In genomic region chr4:15444879-15445576, GRCh38 we compare ENCODE assay signal across 23 cellular contexts. TPM values are rescaled to one million over a fixed set of nuclear protein-coding genes. Genes with fewer than 3 reads are reported as not detected.
"Had no signal": no experiment of that assay in that cellular context is flagged by ENCODE, and none has a peak within 500 bp of the region (broad histone marks: within the 10 kb centered on the region; RNA-seq: fewer than 3 reads in every experiment).

No MANE protein-coding gene starts in this region.

- ATAC-seq: activated CD4-positive, alpha-beta T cell treated with anti-CD3 and anti-CD28 coated beads for 36 hours; activated T-helper 17 cell treated with anti-CD3 and anti-CD28 coated beads, Interleukin-2, amount 50 U/mL, for 72 hours; heart left ventricle; mucosa of descending colon had no signal

- H3K4me1 ChIP-seq: adrenal gland, heart left ventricle, neural progenitor cell, testis, upper lobe of left lung had no signal

- H3K9ac ChIP-seq: neural progenitor cell had no signal

- H2AFZ ChIP-seq: neural progenitor cell had no signal

- H3K9me3 ChIP-seq: adrenal gland, esophagus squamous epithelium, heart left ventricle, mucosa of descending colon, sigmoid colon, testis, upper lobe of left lung had no signal

- H3K27ac ChIP-seq: adrenal gland, coronary artery, heart left ventricle, neural progenitor cell, sigmoid colon, testis, upper lobe of left lung had no signal

- H3K4me2 ChIP-seq: neural progenitor cell had no signal

- FAIRE-seq: astrocyte, islet of Langerhans had no signal

- H3K36me3 ChIP-seq: adrenal gland, esophagus squamous epithelium, neural progenitor cell, upper lobe of left lung had no signal

- H3K27me3 ChIP-seq: adrenal gland, esophagus squamous epithelium, heart left ventricle, neural progenitor cell, sigmoid colon, testis, upper lobe of left lung had no signal

- DNase-seq: activated B cell treated with CpG ODN at 0.5 μM for 24 hours; activated CD4-positive, alpha-beta T cell treated with anti-CD3 and anti-CD28 coated beads for 36 hours; activated CD4-positive, alpha-beta T cell treated with anti-CD3 and anti-CD28 coated beads, Interleukin-2, amount 50 U/mL, for 4 hours; activated CD8-positive, alpha-beta memory T cell treated with anti-CD3 and anti-CD28 coated beads for 24 hours; activated CD8-positive, alpha-beta memory T cell treated with anti-CD3 and anti-CD28 coated beads, Interleukin-2, amount 50 U/mL, for 4 hours; activated naive CD4-positive, alpha-beta T cell; activated T-cell treated with anti-CD3 and anti-CD28 coated beads, Interleukin-2, amount 50 U/mL, for 24 hours; adrenal gland; esophagus squamous epithelium; heart left ventricle; mucosa of descending colon; sigmoid colon; stimulated activated CD4-positive, alpha-beta T cell treated with anti-CD3 and anti-CD28 coated beads, Interleukin-2, amount 100 ng/mL, for 48 hours; stimulated activated naive CD4-positive, alpha-beta T cell; T1000; testis had no signal

- H3K4me3 ChIP-seq: adrenal gland, coronary artery, esophagus squamous epithelium, heart left ventricle, mucosa of descending colon, neural progenitor cell, sigmoid colon, testis, upper lobe of left lung had no signal

RNA-seq across cellular contexts. Expression of gene C1QTNF7, which starts 17.2 kb away (rescaled TPM):
- total RNA-seq: activated B cell treated with CpG ODN at 0.5 μM for 24 hours; activated CD4-positive, alpha-beta T cell treated with anti-CD3 and anti-CD28 coated beads for 36 hours; activated T-helper 17 cell treated with anti-CD3 and anti-CD28 coated beads, Interleukin-2, amount 50 U/mL, for 72 hours; astrocyte; renal cortical epithelial cell had no signal

RNA-seq across cellular contexts. Expression of gene CC2D2A, which starts 24.7 kb away (rescaled TPM):
- total RNA-seq: activated B cell treated with CpG ODN at 0.5 μM for 24 hours; activated CD4-positive, alpha-beta T cell treated with anti-CD3 and anti-CD28 coated beads for 36 hours; activated T-helper 17 cell treated with anti-CD3 and anti-CD28 coated beads, Interleukin-2, amount 50 U/mL, for 72 hours had no signal
